35 cellular contexts compared by ENCODE assay signal in the genomic region with DNA sequence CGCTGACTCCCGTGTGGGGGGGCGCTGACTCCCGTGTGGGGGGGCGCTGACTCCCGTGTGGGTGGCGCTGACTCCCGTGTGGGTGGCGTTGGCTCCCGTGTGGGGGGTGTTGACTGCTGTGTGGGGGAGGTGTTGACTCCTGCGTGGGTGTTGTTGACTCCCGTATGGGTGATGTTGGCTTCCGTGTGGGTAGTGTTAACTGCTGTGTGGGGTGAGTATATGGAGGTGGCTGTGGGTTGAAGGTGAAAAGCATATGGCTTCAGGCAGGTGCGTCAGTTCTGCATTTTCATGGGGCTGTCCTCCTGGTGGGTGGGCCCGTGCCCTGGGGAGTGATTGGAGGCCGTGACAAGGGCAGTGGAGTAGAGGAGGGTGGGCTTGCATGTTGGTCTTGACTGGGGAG. TPM values are rescaled to one million over a fixed set of nuclear protein-coding genes. Genes with fewer than 3 reads are reported as not detected.
"Had no signal": no experiment of that assay in that cellular context is flagged by ENCODE, and none has a peak within 500 bp of the region (broad histone marks: within the 10 kb centered on the region; RNA-seq: fewer than 3 reads in every experiment).

No MANE protein-coding gene starts in this region.

- H3K27ac Mint-ChIP-seq: activated CD4-positive, alpha-beta memory T cell treated with anti-CD3 and anti-CD28 coated beads, Interleukin-2, amount 10 ng/mL, durations not matched to agents 7 days and 5 days; activated CD4-positive, alpha-beta T cell treated with anti-CD3 and anti-CD28 coated beads for 36 hours; activated CD8-positive, alpha-beta memory T cell treated with anti-CD3 and anti-CD28 coated beads, Interleukin-2, amount 10 ng/mL, durations not matched to agents 7 days and 5 days; activated naive CD8-positive, alpha-beta T cell; activated T-helper 1 cell treated with anti-CD3 and anti-CD28 coated beads, Interleukin-12 subunit alpha, Interleukin-12 subunit beta, Interleukin-2, Interleukin-4 antibody, amounts not matched to agents 30 ng/mL and 10 ng/mL and 1 ng/mL, durations not matched to agents 14 hours and 24 hours and 36 hours; activated T-helper 2 cell treated with anti-CD3 and anti-CD28 coated beads, Interferon-gamma antibody, Interleukin-2, Interleukin-4, amounts not matched to agents 10 μg/mL and 5 μg/mL and 100 μg/mL, durations not matched to agents 14 hours and 24 hours and 36 hours; dendritic cell treated with granulocyte-macrophage colony-stimulating factor and Interleukin-4, amounts not matched to agents 40 ng/mL and 50 ng/mL, for 4 days; T-cell; T-helper 1 cell treated with Interleukin-12 subunit alpha and Interleukin-12 subunit beta and Interleukin-4 antibody, amounts not matched to agents 30 μg/mL and 1 μg/mL, for 36 hours; T-helper 2 cell treated with Interferon-gamma antibody and Interleukin-4, amounts not matched to agents 5 μg/mL and 100 μg/mL, for 36 hours had no signal

- H3K4me1 ChIP-seq: heart left ventricle had no signal

- H3K36me3 ChIP-seq: brain microvascular endothelial cell, heart left ventricle had no signal

- H3K27me3 ChIP-seq: brain microvascular endothelial cell, dorsolateral prefrontal cortex, esophagus squamous epithelium had no signal

- FAIRE-seq: astrocyte, bronchial epithelial cell had no signal

- H3K4me3 Mint-ChIP-seq: activated CD4-positive, alpha-beta memory T cell treated with anti-CD3 and anti-CD28 coated beads, Interleukin-2, amount 10 ng/mL, durations not matched to agents 7 days and 5 days; activated CD4-positive, alpha-beta T cell treated with anti-CD3 and anti-CD28 coated beads for 36 hours; activated CD8-positive, alpha-beta memory T cell treated with anti-CD3 and anti-CD28 coated beads, Interleukin-2, amount 10 ng/mL, durations not matched to agents 7 days and 5 days; activated naive CD8-positive, alpha-beta T cell; activated T-helper 1 cell treated with anti-CD3 and anti-CD28 coated beads, Interleukin-12 subunit alpha, Interleukin-12 subunit beta, Interleukin-2, Interleukin-4 antibody, amounts not matched to agents 30 ng/mL and 10 ng/mL and 1 ng/mL, durations not matched to agents 14 hours and 24 hours and 36 hours; central memory CD8-positive, alpha-beta T cell; dendritic cell treated with granulocyte-macrophage colony-stimulating factor and Interleukin-4, amounts not matched to agents 40 ng/mL and 50 ng/mL, for 4 days; T-cell; T-helper 1 cell treated with Interleukin-12 subunit alpha and Interleukin-12 subunit beta and Interleukin-4 antibody, amounts not matched to agents 30 μg/mL and 1 μg/mL, for 36 hours; T-helper 2 cell treated with Interferon-gamma antibody and Interleukin-4, amounts not matched to agents 5 μg/mL and 100 μg/mL, for 36 hours had no signal

- H3K4me3 ChIP-seq: coronary artery, dorsolateral prefrontal cortex, esophagus squamous epithelium, heart left ventricle had no signal

- H3K4me1 Mint-ChIP-seq: activated CD4-positive, alpha-beta memory T cell treated with anti-CD3 and anti-CD28 coated beads, Interleukin-2, amount 10 ng/mL, durations not matched to agents 7 days and 5 days; activated CD4-positive, alpha-beta T cell treated with anti-CD3 and anti-CD28 coated beads for 36 hours; activated CD8-positive, alpha-beta memory T cell treated with anti-CD3 and anti-CD28 coated beads, Interleukin-2, amount 10 ng/mL, durations not matched to agents 7 days and 5 days had no signal

- H3K27ac ChIP-seq: brain microvascular endothelial cell, coronary artery, dorsolateral prefrontal cortex, epithelial cell of prostate, esophagus squamous epithelium, heart left ventricle, WERI-Rb-1 had no signal

- ATAC-seq: activated CD4-positive, alpha-beta T cell treated with anti-CD3 and anti-CD28 coated beads for 36 hours; activated CD8-positive, alpha-beta memory T cell treated with anti-CD3 and anti-CD28 coated beads, Interleukin-2, amount 10 ng/mL, durations not matched to agents 7 days and 5 days; heart left ventricle; T-cell had no signal

- DNase-seq: activated CD4-positive, alpha-beta memory T cell treated with anti-CD3 and anti-CD28 coated beads, Interleukin-2, amount 10 ng/mL, durations not matched to agents 7 days and 5 days; activated CD4-positive, alpha-beta T cell treated with anti-CD3 and anti-CD28 coated beads for 36 hours; activated CD4-positive, CD25-positive, alpha-beta regulatory T cell; activated CD4-positive, CD25-positive, alpha-beta regulatory T cell treated with anti-CD3 and anti-CD28 coated beads, Interleukin-2, amount 50 U/mL, for 72 hours; activated CD8-positive, alpha-beta memory T cell treated with anti-CD3 and anti-CD28 coated beads, Interleukin-2, amount 10 ng/mL, durations not matched to agents 7 days and 5 days; activated CD8-positive, alpha-beta memory T cell treated with anti-CD3 and anti-CD28 coated beads, Interleukin-2, amount 50 U/mL, for 4 hours; activated effector memory CD4-positive, alpha-beta T cell treated with anti-CD3 and anti-CD28 coated beads, Interleukin-2, amount 50 U/mL, for 16 hours; activated naive CD4-positive, alpha-beta T cell treated with anti-CD3 and anti-CD28 coated beads, Interleukin-2, amount 50 U/mL, for 16 hours; activated naive CD4-positive, alpha-beta T cell treated with Interleukin-2 at 50 U/mL for 16 hours; activated T-cell treated with anti-CD3 and anti-CD28 coated beads, Interleukin-2, amount 50 U/mL, for 1 hour; activated T-cell treated with anti-CD3 and anti-CD28 coated beads, Interleukin-2, amount 50 U/mL, for 48 hours; amniotic stem cell; anterior cingulate cortex; brain microvascular endothelial cell; dorsolateral prefrontal cortex; effector memory CD4-positive, alpha-beta T cell; esophagus squamous epithelium; foreskin melanocyte; heart left ventricle; SW 1271; T-cell; T1000; WERI-Rb-1 had no signal

- H3K27me3 Mint-ChIP-seq: activated CD4-positive, alpha-beta memory T cell treated with anti-CD3 and anti-CD28 coated beads, Interleukin-2, amount 10 ng/mL, durations not matched to agents 7 days and 5 days; activated CD4-positive, alpha-beta T cell treated with anti-CD3 and anti-CD28 coated beads for 36 hours; activated CD8-positive, alpha-beta memory T cell treated with anti-CD3 and anti-CD28 coated beads, Interleukin-2, amount 10 ng/mL, durations not matched to agents 7 days and 5 days; activated naive CD8-positive, alpha-beta T cell; central memory CD8-positive, alpha-beta T cell; dendritic cell treated with granulocyte-macrophage colony-stimulating factor and Interleukin-4, amounts not matched to agents 40 ng/mL and 50 ng/mL, for 4 days; T-cell had no signal

RNA-seq across cellular contexts. Expression of a gene that starts 46.1 kb away (rescaled TPM):
- total RNA-seq: activated CD4-positive, alpha-beta memory T cell treated with anti-CD3 and anti-CD28 coated beads, Interleukin-2, amount 10 ng/mL, durations not matched to agents 7 days and 5 days; activated CD8-positive, alpha-beta memory T cell treated with anti-CD3 and anti-CD28 coated beads, Interleukin-2, amount 10 ng/mL, durations not matched to agents 7 days and 5 days; activated T-helper 1 cell treated with anti-CD3 and anti-CD28 coated beads, Interleukin-12 subunit alpha, Interleukin-12 subunit beta, Interleukin-2, Interleukin-4 antibody, amounts not matched to agents 30 ng/mL and 10 ng/mL and 1 ng/mL, durations not matched to agents 14 hours and 24 hours and 36 hours; activated T-helper 2 cell treated with anti-CD3 and anti-CD28 coated beads, Interferon-gamma antibody, Interleukin-2, Interleukin-4, amounts not matched to agents 10 μg/mL and 5 μg/mL and 100 μg/mL, durations not matched to agents 14 hours and 24 hours and 36 hours; astrocyte; fibroblast of lung; T-cell had no signal
- polyA plus RNA-seq: fibroblast of lung had no signal
